ENCODE assay signal across 1 cellular context in genomic region chr7:29091722-29092121, GRCh38.
TF ChIP-seq lines count a peak whose summit lies in the region.

No MANE protein-coding gene starts in this region.

TF ChIP-seq in GM12878, 131 proteins besides CTCF, POLR2A, EP300 and RAD21 (continued from another document):
- TF ChIP-seq SMAD1 (IDR thresholded peaks at IDR 0.05; ENCODE audit: low read depth, partially characterized antibody), result no peak
